Comparison of ENCODE assay signal across 8 cellular contexts in the genomic region with DNA sequence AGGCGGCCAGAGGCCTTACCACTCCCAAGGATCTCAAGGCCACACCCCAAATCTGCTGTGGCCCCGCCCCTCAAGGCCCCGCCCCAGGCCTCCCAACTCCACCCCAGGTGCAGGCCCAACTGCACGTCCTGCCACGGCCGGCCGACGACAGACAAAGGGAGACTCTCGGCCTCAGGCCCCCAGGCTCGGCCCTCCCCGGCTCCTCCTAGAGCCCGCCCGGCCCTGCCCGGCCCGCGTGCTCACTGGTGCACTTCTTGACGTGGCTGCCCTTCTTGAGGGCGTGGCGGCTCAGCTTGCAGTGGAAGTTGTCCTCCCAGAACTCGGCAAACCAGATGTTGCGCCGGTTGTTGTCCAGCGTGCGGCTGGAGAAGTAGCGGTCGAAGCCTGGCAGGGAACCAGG.
DNase-seq lines count a peak whose midpoint lies in the region; ATAC-seq, FAIRE-seq and TF ChIP-seq lines count a peak whose summit lies in the region.

No MANE protein-coding gene starts in this region.

- H3K79me2 ChIP-seq in DOHH2 (ENCODE audit: control insufficient read depth, low read length) (no peaks in the 10 kb centered on the region), fibroblast of lung (ENCODE audit: control insufficient read depth, insufficient read depth, low read length) (no peaks in the 10 kb centered on the region)

- H3K9ac ChIP-seq in fibroblast of lung (ENCODE audit: insufficient read depth, low read length): no peak overlapping the region

- ATAC-seq in pancreas (peak in 3 of 4 donors; percentile 49 to 83 (median 58)), HG03520 (IDR thresholded peaks at IDR 0.05; ENCODE audit: unreplicated experiment) (no peak), GM19467 (IDR thresholded peaks at IDR 0.05; ENCODE audit: unreplicated experiment) (no peak)

- peaks cover 6% of the 10 kb centered on the region; the same call in 1 of the 2 replicates for H4K20me1 ChIP-seq in DOHH2 (ENCODE audit: control insufficient read depth, insufficient read depth, low read depth, low read length)
- no peaks in the 10 kb centered on the region for H4K20me1 ChIP-seq in fibroblast of lung (ENCODE audit: control insufficient read depth, extremely low read depth, insufficient read depth, low read length)

- peaks cover 8% of the 10 kb centered on the region for H3K27me3 ChIP-seq in DOHH2 (ENCODE audit: control insufficient read depth, low read length)
- peaks cover 12% of the 10 kb centered on the region for H3K27me3 ChIP-seq in fibroblast of lung (ENCODE audit: control insufficient read depth, insufficient read depth, low read length)
- H3K27me3 ChIP-seq in pancreas: no peaks in the 10 kb centered on the region

- DNase-seq in NAMALWA (ENCODE audit: low spot score): peak; percentile 58
- peak; percentile 11 to 65 for DNase-seq in fibroblast of lung (ENCODE audit: low read depth in 2 of 2)
- peak in 5 of 6 donors; percentile 10 to 73 (median 54) for DNase-seq in pancreas
- DNase-seq in SIG-M5 treated with dmso at 0.1 percent for 504 hours (lab: John Stamatoyannopoulos, UW; ENCODE audit: unreplicated experiment): no peak
- no peak for DNase-seq in AML-193 (lab: John Stamatoyannopoulos, UW)

- FAIRE-seq in pancreas (lab: Jason Lieb, UNC): no peak

- 20 to 25% methylated on average over 25 to 26 of the region's 26 CpGs for WGBS in pancreas, 2 donors

- H3K9me3 ChIP-seq in DOHH2 (ENCODE audit: control insufficient read depth, insufficient read depth, low read length): no peaks in the 10 kb centered on the region
- no peaks in the 10 kb centered on the region for H3K9me3 ChIP-seq in fibroblast of lung (ENCODE audit: control insufficient read depth, insufficient read depth, low read depth, low read length)
- no peaks in the 10 kb centered on the region for H3K9me3 ChIP-seq in pancreas

- H3K4me2 ChIP-seq in DOHH2 (ENCODE audit: low read length): 0 out of 2 replicates have a peak overlapping the region, but pooled peaks have one; percentile 2
- H3K4me2 ChIP-seq in fibroblast of lung (ENCODE audit: extremely low read depth, insufficient read depth, low read length): no peak overlapping the region

- intact Hi-C loops in pancreas (cut with DNase I): no loop called here

- peaks cover 7% of the 10 kb centered on the region; the same call in 1 of the 2 replicates for H3K4me1 ChIP-seq in DOHH2 (ENCODE audit: control insufficient read depth, low read length)
- no peaks in the 10 kb centered on the region for H3K4me1 ChIP-seq in fibroblast of lung (ENCODE audit: control insufficient read depth, extremely low read depth, insufficient read depth, low read length)
- no peaks in the 10 kb centered on the region for H3K4me1 ChIP-seq in pancreas

- H3K27ac ChIP-seq in DOHH2 (ENCODE audit: low read depth, low read length) (no peak overlapping the region), fibroblast of lung (ENCODE audit: insufficient read depth, low read length) (no peak overlapping the region), pancreas (no peak overlapping the region)

- H3F3A ChIP-seq in DOHH2 (ENCODE audit: control insufficient read depth, insufficient read depth): no peaks in the 10 kb centered on the region

- no peaks in the 10 kb centered on the region for H3K9me2 ChIP-seq in DOHH2 (replicated peaks; ENCODE audit: control insufficient read depth, low read length)

- no peak overlapping the region for H2AFZ ChIP-seq in fibroblast of lung (ENCODE audit: low read length)

- no peak overlapping the region for H3K4me3 ChIP-seq in DOHH2 (ENCODE audit: low read length)
- no peak overlapping the region for H3K4me3 ChIP-seq in fibroblast of lung (replicated peaks in 1 of 4; ENCODE audit: control extremely low read depth in 1 of 4, insufficient read depth in 1 of 4, low read depth in 3 of 4, low read length in 4 of 4)
- H3K4me3 ChIP-seq in pancreas: no peak overlapping the region

- no peaks in the 10 kb centered on the region for H3K36me3 ChIP-seq in DOHH2 (ENCODE audit: control insufficient read depth, low read length)
- no peaks in the 10 kb centered on the region for H3K36me3 ChIP-seq in fibroblast of lung (ENCODE audit: control insufficient read depth, insufficient read depth, low read length)
- H3K36me3 ChIP-seq in pancreas: no peaks in the 10 kb centered on the region

- TF ChIP-seq CTCF in DOHH2 (IDR thresholded peaks at IDR 0.05; ENCODE audit: low read depth, low read length, poor library complexity, severe bottlenecking): no peak
- TF ChIP-seq CTCF in fibroblast of lung (conservative IDR thresholded peaks at IDR 0.05 in 1 of 2, IDR thresholded peaks at IDR 0.05 in 1 of 2; ENCODE audit: low read depth in 1 of 2, low read length in 2 of 2): no peak
- TF ChIP-seq CTCF in pancreas (IDR thresholded peaks at IDR 0.05): no peak

Comparison
In these comparisons a context has a peak if more than half of its experiments do, and no peak if none do; other contexts are left out.
1. DNase-seq: peak in NAMALWA (single experiment), fibroblast of lung (2 of 2) and pancreas (5 of 6); none in SIG-M5 treated with dmso at 0.1 percent for 504 hours (single experiment) and AML-193 (0 of 2).
2. ATAC-seq: peak in pancreas (3 of 4); none in HG03520 (single experiment) and GM19467 (single experiment).